17 cellular contexts compared by ENCODE assay signal in the genomic region with DNA sequence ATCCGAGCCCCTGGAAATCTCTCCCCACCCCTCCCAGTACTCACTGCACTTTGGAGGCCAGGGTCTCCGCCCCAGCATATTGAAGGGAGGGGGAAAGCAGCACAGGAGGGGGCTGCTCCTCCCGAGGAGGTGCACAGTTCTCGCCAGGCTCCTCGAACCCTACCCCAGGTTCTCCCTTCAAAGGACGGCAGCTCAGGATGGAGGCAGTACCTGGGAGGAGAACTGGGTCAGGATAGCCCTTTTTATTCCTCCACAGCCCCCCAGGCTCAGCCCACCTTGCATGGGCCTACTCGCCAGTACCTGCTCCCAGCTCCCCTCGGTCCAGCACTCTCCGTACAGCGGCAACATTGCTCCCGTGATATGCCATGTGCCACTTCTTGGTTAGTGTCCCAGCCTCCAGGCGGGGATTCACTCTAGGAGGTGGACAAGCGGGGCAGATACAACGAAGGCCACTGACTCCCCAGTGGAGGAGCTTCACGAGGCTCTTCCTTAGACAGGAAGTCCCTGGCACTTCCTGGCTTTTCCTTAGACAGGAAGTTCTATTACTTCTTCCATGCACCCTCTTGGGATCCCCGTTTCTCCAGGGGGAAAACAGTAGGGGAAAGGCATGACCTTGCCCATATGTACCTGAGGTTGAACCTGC. TPM values are rescaled to one million over a fixed set of nuclear protein-coding genes. Genes with fewer than 3 reads are reported as not detected.
DNase-seq lines count a peak whose midpoint lies in the region; FAIRE-seq and TF ChIP-seq lines count a peak whose summit lies in the region.
"Had no signal": no experiment of that assay in that cellular context is flagged by ENCODE, and none has a peak within 500 bp of the region (broad histone marks: within the 10 kb centered on the region; RNA-seq: fewer than 3 reads in every experiment).

No MANE protein-coding gene starts in this region.

- peak overlapping the region; percentile 62 for H3K4me3 Mint-ChIP-seq in activated naive CD4-positive, alpha-beta T cell treated with anti-CD3 and anti-CD28 coated beads, Interleukin-2, amount 50 U/mL, for 24 hours
- no peak overlapping the region for H3K4me3 Mint-ChIP-seq in dendritic cell treated with granulocyte-macrophage colony-stimulating factor and Interleukin-4, amounts not matched to agents 40 ng/mL and 50 ng/mL, for 4 days
- H3K4me3 Mint-ChIP-seq in progenitor cell of endocrine pancreas (ENCODE audit: low read depth): peak overlapping the region; percentile 46

- FAIRE-seq in HTR-8/SVneo (lab: Jason Lieb, UNC): peak; percentile 33

- peak overlapping the region; percentile 87 for H3K27ac Mint-ChIP-seq in activated naive CD4-positive, alpha-beta T cell treated with anti-CD3 and anti-CD28 coated beads, Interleukin-2, amount 50 U/mL, for 24 hours
- peak overlapping the region; percentile 31 for H3K27ac Mint-ChIP-seq in dendritic cell treated with granulocyte-macrophage colony-stimulating factor and Interleukin-4, amounts not matched to agents 40 ng/mL and 50 ng/mL, for 4 days
- no peak overlapping the region for H3K27ac Mint-ChIP-seq in progenitor cell of endocrine pancreas

- H3K36me3 Mint-ChIP-seq in activated naive CD4-positive, alpha-beta T cell treated with anti-CD3 and anti-CD28 coated beads, Interleukin-2, amount 50 U/mL, for 24 hours: peaks cover 15% of the 10 kb centered on the region
- H3K36me3 Mint-ChIP-seq in dendritic cell treated with granulocyte-macrophage colony-stimulating factor and Interleukin-4, amounts not matched to agents 40 ng/mL and 50 ng/mL, for 4 days (ENCODE audit: low read depth): peaks cover 97% of the 10 kb centered on the region
- peaks cover 14% of the 10 kb centered on the region for H3K36me3 Mint-ChIP-seq in progenitor cell of endocrine pancreas (ENCODE audit: insufficient read depth)

- intact Hi-C loops in dendritic cell treated with granulocyte-macrophage colony-stimulating factor and Interleukin-4, amounts not matched to agents 40 ng/mL and 50 ng/mL, for 4 days (cut with micrococcal nuclease): no loop called here

- no peaks in the 10 kb centered on the region for H3K27me3 Mint-ChIP-seq in activated naive CD4-positive, alpha-beta T cell treated with anti-CD3 and anti-CD28 coated beads, Interleukin-2, amount 50 U/mL, for 24 hours
- H3K27me3 Mint-ChIP-seq in dendritic cell treated with granulocyte-macrophage colony-stimulating factor and Interleukin-4, amounts not matched to agents 40 ng/mL and 50 ng/mL, for 4 days: no peaks in the 10 kb centered on the region
- H3K27me3 Mint-ChIP-seq in progenitor cell of endocrine pancreas: no peaks in the 10 kb centered on the region

- H3K9me3 Mint-ChIP-seq in activated naive CD4-positive, alpha-beta T cell treated with anti-CD3 and anti-CD28 coated beads, Interleukin-2, amount 50 U/mL, for 24 hours: no peaks in the 10 kb centered on the region
- H3K9me3 Mint-ChIP-seq in dendritic cell treated with granulocyte-macrophage colony-stimulating factor and Interleukin-4, amounts not matched to agents 40 ng/mL and 50 ng/mL, for 4 days: no peaks in the 10 kb centered on the region
- H3K9me3 Mint-ChIP-seq in progenitor cell of endocrine pancreas (ENCODE audit: low read depth): no peaks in the 10 kb centered on the region

- H3K4me1 Mint-ChIP-seq in activated naive CD4-positive, alpha-beta T cell treated with anti-CD3 and anti-CD28 coated beads, Interleukin-2, amount 50 U/mL, for 24 hours: peaks cover 32% of the 10 kb centered on the region
- peaks cover 44% of the 10 kb centered on the region for H3K4me1 Mint-ChIP-seq in dendritic cell treated with granulocyte-macrophage colony-stimulating factor and Interleukin-4, amounts not matched to agents 40 ng/mL and 50 ng/mL, for 4 days (ENCODE audit: low read depth)
- peaks cover 9% of the 10 kb centered on the region for H3K4me1 Mint-ChIP-seq in progenitor cell of endocrine pancreas (ENCODE audit: low read depth)

- no peak for TF ChIP-seq CTCF in progenitor cell of endocrine pancreas (IDR thresholded peaks at IDR 0.05; ENCODE audit: unreplicated experiment)

- no peak for DNase-seq in activated naive CD4-positive, alpha-beta T cell (lab: John Stamatoyannopoulos, UW)
- DNase-seq in HTR-8/SVneo (ENCODE audit: insufficient read length, low spot score) (no peak), progenitor cell of endocrine pancreas (ENCODE audit: low spot score, unreplicated experiment) (no peak), amygdala (lab: John Stamatoyannopoulos, UW) (no peak), NCI-H2227 (lab: John Stamatoyannopoulos, UW; ENCODE audit: unreplicated experiment) (no peak), NCI-H2196 treated with DMSO at 0.1 percent for 48 hours (lab: John Stamatoyannopoulos, UW; ENCODE audit: unreplicated experiment) (no peak)
- DNase-seq: activated T-cell treated with anti-CD3 and anti-CD28 coated beads, Interleukin-2, amount 50 U/mL, for 48 hours; NCI-H2029; NCI-H510A treated with DMSO at 0.1 percent for 48 hours; posterior cingulate gyrus; SHP77; stimulated activated CD4-positive, alpha-beta T cell treated with anti-CD3 and anti-CD28 coated beads, Interleukin-4, amount 100 ng/mL, for 24 hours; stimulated activated CD8-positive, alpha-beta memory T cell treated with anti-CD3 and anti-CD28 coated beads, Interleukin-4, amount 100 ng/mL, for 48 hours; T-helper 9 cell had no signal

RNA-seq across cellular contexts. Expression of a gene that starts 2.1 kb away (rescaled TPM):
- total RNA-seq in progenitor cell of endocrine pancreas: 77.1 and 81.1 TPM in 2 replicates

RNA-seq across cellular contexts. Expression of a gene that starts 9.9 kb away (rescaled TPM):
- total RNA-seq in progenitor cell of endocrine pancreas: 323 and 338 TPM in 2 replicates

RNA-seq across cellular contexts. Expression of a gene that starts 11.9 kb away (rescaled TPM):
- 75.2 TPM in 2 replicates for total RNA-seq in progenitor cell of endocrine pancreas

RNA-seq across cellular contexts. Expression of a gene that starts 19.0 kb away (rescaled TPM):
- 1.0 TPM in 1 of 2 replicates, not detected in the other for total RNA-seq in progenitor cell of endocrine pancreas

RNA-seq across cellular contexts. Expression of a gene that starts 22.8 kb away (rescaled TPM):
- 2.7 and 4.3 TPM in 2 replicates for total RNA-seq in progenitor cell of endocrine pancreas
- total RNA-seq: ascending aorta had no signal
